8 cellular contexts compared by ENCODE assay signal in genomic region chrX:1452497-1453389, GRCh38. TPM values are rescaled to one million over a fixed set of nuclear protein-coding genes. Genes with fewer than 3 reads are reported as not detected.
DNase-seq lines count a peak whose midpoint lies in the region; ATAC-seq, FAIRE-seq and TF ChIP-seq lines count a peak whose summit lies in the region.

TSS of gene ASMTL (minus strand) at chrX:1452909. CDS start at chrX:1452840, 69 bp downstream.

- BruUV-seq in endothelial cell of umbilical vein (replicated peaks; lab: Mats Ljungman, UMichigan), result no TSS peak

- H3K9me1 ChIP-seq in endothelial cell of umbilical vein (replicated peaks; ENCODE audit: control insufficient read depth, extremely low read depth, insufficient read depth, low read length), result no peaks in the 10 kb centered on the region

- peak; percentile 90 for TF ChIP-seq POLR2A in endothelial cell of umbilical vein (IDR thresholded peaks at IDR 0.05; ENCODE audit: low read depth, low read length)

- TF ChIP-seq CTCF in BJ (IDR thresholded peaks at IDR 0.05; ENCODE audit: insufficient read depth, low read depth, low read length) (no peak), endothelial cell of umbilical vein (IDR thresholded peaks at IDR 0.05; ENCODE audit: extremely low read depth in 1 of 2, insufficient read depth in 1 of 2, low read depth in 1 of 2, low read length in 2 of 2) (no peak)

- peaks cover 2% of the 10 kb centered on the region for H3K4me1 ChIP-seq in endothelial cell of umbilical vein (ENCODE audit: control insufficient read depth, extremely low read depth, insufficient read depth, low read length)
- H3K4me1 ChIP-seq in mucosa of rectum (ENCODE audit: control insufficient read depth in 2 of 2, insufficient read depth in 2 of 2, low read length in 2 of 2), result peaks cover 5 to 6% of the 10 kb centered on the region in 2 donors

- H3K4me2 ChIP-seq in endothelial cell of umbilical vein (ENCODE audit: insufficient read depth, low read length), result peak within 1 kb of the TSS; percentile 52

- intact Hi-C loops in endothelial cell of umbilical vein (cut with micrococcal nuclease), result loop anchor here (1.0 to 10.0 kb wide), 7 partner anchors 60 to 1239 kb away; partner anchors contain the start of genes AKAP17A, CD99 and SLC25A6

- dilution Hi-C loops in endothelial cell of umbilical vein (cut with MboI; ENCODE audit: extremely low pct_ligation_motif_present, low sequenced_read_pairs), result no loop called here

- H3K27ac ChIP-seq in endothelial cell of umbilical vein (ENCODE audit: insufficient read depth, low read depth, low read length) (peak within 1 kb of the TSS; percentile 4), mucosa of rectum (ENCODE audit: low read depth in 2 of 2, low read length in 2 of 2) (peak within 1 kb of the TSS; percentile 92 to 96)

- no peaks in the 10 kb centered on the region for H4K20me1 ChIP-seq in endothelial cell of umbilical vein (replicated peaks; ENCODE audit: control insufficient read depth, extremely low read depth, insufficient read depth, low read length)

- H3K9ac ChIP-seq in endothelial cell of umbilical vein (replicated peaks; ENCODE audit: extremely low read depth, insufficient read depth, low read length), result peak within 1 kb of the TSS; percentile 58
- peak within 1 kb of the TSS; percentile 60 to 79 for H3K9ac ChIP-seq in mucosa of rectum (ENCODE audit: low read depth in 1 of 2, low read length in 2 of 2)

- H2AFZ ChIP-seq in endothelial cell of umbilical vein (ENCODE audit: low read depth, low read length), result peak within 1 kb of the TSS; percentile 92

- POLR2A ChIA-PET in BJ (lab: Charles Lee) (no interaction called here), endothelial cell of umbilical vein (lab: Charles Lee) (no interaction called here)

- ATAC-seq in GM19468 (IDR thresholded peaks at IDR 0.05; ENCODE audit: extremely low read depth, unreplicated experiment), result peak; percentile 86

- DNase-seq in BJ (ENCODE audit: low read depth), result peak; percentile 86
- peak; percentile 96 for DNase-seq in HT1080 (ENCODE audit: low read depth)
- peak; percentile 100 for DNase-seq in activated CD8-positive, alpha-beta memory T cell treated with anti-CD3 and anti-CD28 coated beads for 24 hours
- DNase-seq in endothelial cell of umbilical vein (ENCODE audit: low read depth, low spot score), result peak; percentile 99
- DNase-seq in stimulated activated CD8-positive, alpha-beta memory T cell treated with anti-CD3 and anti-CD28 coated beads, Interleukin-7, amount 100 ng/mL, for 1 hour (ENCODE audit: low read depth in 2 of 2), result peak; percentile 100
- no peak for DNase-seq in NCI-H2029 (lab: John Stamatoyannopoulos, UW)

- H3K9me3 ChIP-seq in endothelial cell of umbilical vein (replicated peaks; ENCODE audit: control insufficient read depth, insufficient read depth, low read length) (no peaks in the 10 kb centered on the region), mucosa of rectum (ENCODE audit: control insufficient read depth in 2 of 2, low read length in 2 of 2) (no peaks in the 10 kb centered on the region)

- CTCF ChIA-PET in BJ (lab: Yijun Ruan, JAX) (no interaction called here), endothelial cell of umbilical vein (lab: Charles Lee) (no interaction called here)

- H3K79me2 ChIP-seq in endothelial cell of umbilical vein (ENCODE audit: control insufficient read depth, insufficient read depth, low read length), result peaks cover 30% of the 10 kb centered on the region

- H3K27me3 ChIP-seq in BJ (ENCODE audit: control insufficient read depth, insufficient read depth, low read length) (peaks cover 1% of the 10 kb centered on the region; the same call in 1 of the 2 replicates), endothelial cell of umbilical vein (ENCODE audit: control insufficient read depth in 2 of 2, insufficient read depth in 2 of 2, low read length in 2 of 2) (no peaks in the 10 kb centered on the region), mucosa of rectum (ENCODE audit: control insufficient read depth in 2 of 2, insufficient read depth in 2 of 2, low read length in 2 of 2) (no peaks in the 10 kb centered on the region)

- FAIRE-seq in endothelial cell of umbilical vein (lab: Jason Lieb, UNC), result peak; percentile 99

- peak within 1 kb of the TSS; percentile 99 for H3K4me3 ChIP-seq in BJ (ENCODE audit: low read depth, low read length)
- H3K4me3 ChIP-seq in endothelial cell of umbilical vein (replicated peaks in 1 of 3; ENCODE audit: insufficient read depth in 1 of 3, low read depth in 1 of 3, low read length in 3 of 3), result peak within 1 kb of the TSS; percentile 51 to 98 (median 72)
- peak within 1 kb of the TSS; percentile 80 to 82 for H3K4me3 ChIP-seq in mucosa of rectum (ENCODE audit: low read length in 2 of 2)

- H3K36me3 ChIP-seq in BJ (ENCODE audit: control insufficient read depth, insufficient read depth, low read length) (peaks cover 2% of the 10 kb centered on the region; the same call in 1 of the 2 replicates), endothelial cell of umbilical vein (ENCODE audit: control insufficient read depth in 2 of 2, extremely low read depth in 1 of 2, insufficient read depth in 2 of 2, low read length in 2 of 2) (no peaks in the 10 kb centered on the region), mucosa of rectum (ENCODE audit: control insufficient read depth in 2 of 2, insufficient read depth in 2 of 2, low read length in 2 of 2) (no peaks in the 10 kb centered on the region)

TF ChIP-seq in endothelial cell of umbilical vein, 7 proteins besides CTCF, POLR2A, EP300 and RAD21:
- TF ChIP-seq POLR2AphosphoS5 (IDR thresholded peaks at IDR 0.05; ENCODE audit: insufficient read depth, low read depth, low read length), result peak; percentile 87
- peak; percentile 51 for TF ChIP-seq MAX (IDR thresholded peaks at IDR 0.05; ENCODE audit: insufficient read depth, insufficient read length)
- no peak for TF ChIP-seq GATA2 (IDR thresholded peaks at IDR 0.05; ENCODE audit: insufficient read depth, insufficient read length, low read depth, low read length)
- TF ChIP-seq MYC (IDR thresholded peaks at IDR 0.05; ENCODE audit: low read depth, low read length), result no peak
- no peak for TF ChIP-seq EZH2 (IDR thresholded peaks at IDR 0.05; ENCODE audit: borderline replicate concordance, low read depth, low read length, severe bottlenecking)

RNA-seq across cellular contexts. Expression of gene ASMTL, which starts in this region (rescaled TPM):
- polyA plus RNA-seq in BJ (2011; rRNA removed) (22.9 and 33.7 TPM in 2 replicates), endothelial cell of umbilical vein (29.9 and 33.1 TPM in 2 replicates)
- 15.4 and 18.4 TPM in 2 replicates for polyA minus RNA-seq in BJ (2011; rRNA and poly(A)+ RNA removed)
- total RNA-seq in HT1080 (2014; rRNA removed; shearing (Covaris generic)), result 10.0 and 12.3 TPM in 2 replicates
- 25.1 and 26.2 TPM in 2 replicates for polyA plus RNA-seq in HT1080 (2015; cell fraction: cytosol; rRNA removed)
- 34.7 and 41.9 TPM in 2 replicates for polyA plus RNA-seq in HT1080 (2015; cell fraction: nucleus; rRNA removed)
- total RNA-seq in endothelial cell of umbilical vein, result 27.1 and 28.8 TPM in 2 replicates
- 22.0 and 27.0 TPM in 2 replicates for polyA plus RNA-seq in endothelial cell of umbilical vein (2011; cell fraction: cytosol; rRNA removed)
- polyA plus RNA-seq in endothelial cell of umbilical vein (2011; cell fraction: nucleus; rRNA removed), result 22.1 and 24.7 TPM in 2 replicates
- polyA plus RNA-seq in endothelial cell of umbilical vein (2012), result 30.0 and 47.7 TPM in 2 replicates
- polyA minus RNA-seq in endothelial cell of umbilical vein, result 21.4 and 21.7 TPM in 2 replicates
- 9.5 TPM for polyA minus RNA-seq in endothelial cell of umbilical vein (2011; cell fraction: cytosol; rRNA and poly(A)+ RNA removed)
- polyA minus RNA-seq in endothelial cell of umbilical vein (2011; cell fraction: nucleus; rRNA and poly(A)+ RNA removed), result 9.8 and 14.1 TPM in 2 replicates
